In the genomic region with DNA sequence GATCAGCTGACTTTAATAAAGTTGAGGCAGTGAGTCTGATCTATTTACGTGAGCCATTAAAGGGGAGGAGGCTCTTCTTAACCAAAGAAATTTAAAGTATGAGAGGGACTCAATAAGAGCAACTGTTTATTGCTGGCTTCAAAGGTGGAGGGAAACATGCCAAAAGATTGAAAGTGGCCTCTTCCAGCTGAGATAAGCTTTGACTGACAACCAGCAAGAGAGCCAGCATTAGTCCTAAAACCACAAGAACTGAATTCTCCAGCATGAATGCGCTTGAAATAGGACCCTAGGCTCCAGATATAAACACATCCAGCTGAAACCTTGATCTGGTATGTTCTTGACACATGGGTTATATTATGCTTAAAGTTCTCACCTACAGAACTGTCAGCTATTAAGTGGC, we compare ENCODE assay signal across 16 cellular contexts.
DNase-seq lines count a peak whose midpoint lies in the region; ATAC-seq and TF ChIP-seq lines count a peak whose summit lies in the region.
"Had no signal": no experiment of that assay in that cellular context is flagged by ENCODE, and none has a peak within 500 bp of the region (broad histone marks: within the 10 kb centered on the region; RNA-seq: fewer than 3 reads in every experiment).

No MANE protein-coding gene starts in this region.

- no peak for TF ChIP-seq POLR2A in gastrocnemius medialis (IDR thresholded peaks at IDR 0.05)

- no peaks in the 10 kb centered on the region for H3K9me2 ChIP-seq in PC-3 (replicated peaks; ENCODE audit: low read length)

- no peak overlapping the region for H3K4me2 ChIP-seq in PC-3 (ENCODE audit: low read length)
- H3K4me2 ChIP-seq: GM23338 had no signal

- H3F3A ChIP-seq in PC-3 (ENCODE audit: low read length, unreplicated experiment): peaks cover 6% of the 10 kb centered on the region

- H2AFZ ChIP-seq in PC-3 (ENCODE audit: low read length): no peak overlapping the region
- H2AFZ ChIP-seq: GM23338 had no signal

- POLR2A ChIA-PET in PC-3 (lab: Charles Lee; ENCODE audit: unreplicated experiment): no interaction called here

- no peaks in the 10 kb centered on the region for H3K36me3 ChIP-seq in PC-3 (ENCODE audit: low read depth, low read length)
- H3K36me3 ChIP-seq in gastrocnemius medialis: no peaks in the 10 kb centered on the region
- H3K36me3 ChIP-seq: neutrophil, upper lobe of right lung had no signal

- H3K27me3 ChIP-seq in PC-3 (ENCODE audit: low read length) (no peaks in the 10 kb centered on the region), gastrocnemius medialis (no peaks in the 10 kb centered on the region)
- H3K27me3 ChIP-seq: neutrophil, upper lobe of right lung had no signal

- H3K9me3 ChIP-seq in PC-3 (ENCODE audit: low read length) (no peaks in the 10 kb centered on the region), gastrocnemius medialis (no peaks in the 10 kb centered on the region)
- H3K9me3 ChIP-seq: neutrophil, upper lobe of right lung had no signal

- no peak overlapping the region for H3K27ac ChIP-seq in PC-3 (ENCODE audit: low read length)
- H3K27ac ChIP-seq in coronary artery: no peak overlapping the region
- no peak overlapping the region for H3K27ac ChIP-seq in gastrocnemius medialis
- H3K27ac ChIP-seq: neutrophil, skin epidermis, upper lobe of right lung had no signal

- intact Hi-C loops in PC-3 (cut with micrococcal nuclease): loop anchor here (5.0 kb wide), 1 partner anchor 38 kb away; no protein-coding TSS in a partner anchor
- intact Hi-C loops in gastrocnemius medialis (cut with DNase I; ENCODE audit: low total_unique reads): no loop called here

- ATAC-seq in PC-3 (no peak), HG02678 (IDR thresholded peaks at IDR 0.05; ENCODE audit: unreplicated experiment) (no peak), gastrocnemius medialis (no peak)
- ATAC-seq: activated CD8-positive, alpha-beta T cell treated with anti-CD3 and anti-CD28 coated beads, Interleukin-2, amount 10 ng/mL, durations not matched to agents 7 days and 5 days; GM23338; stimulated activated naive B cell treated with anti-CD40 and anti-IgM and Interleukin-4, amounts not matched to agents 10 μg/mL and 1 μg/mL and 100 μg/mL, for 72 hours; upper lobe of right lung had no signal

- no TSS peak for BruUV-seq in PC-3 (replicated peaks; lab: Mats Ljungman, UMichigan)

- H3K4me3 ChIP-seq in PC-3 (ENCODE audit: low read length) (no peak overlapping the region), choroid plexus epithelial cell (ENCODE audit: low read depth, low read length) (no peak overlapping the region), coronary artery (no peak overlapping the region), gastrocnemius medialis (no peak overlapping the region)
- H3K4me3 ChIP-seq: GM23338, skin epidermis, upper lobe of right lung had no signal

- H4K20me1 ChIP-seq in PC-3 (ENCODE audit: low read length): no peaks in the 10 kb centered on the region

- in situ Hi-C loops in Caki2 (cut with HindIII; ENCODE audit: low pct_unique_long_range_greater_than_20kb, low sequenced_read_pairs) (no loop called here), gastrocnemius medialis (cut with MboI; ENCODE audit: low sequenced_read_pairs in 4 of 4) (no loop called here)

- DNase-seq in Caki2 (ENCODE audit: low read depth) (peak; percentile 3), PC-3 (peak; percentile 10), choroid plexus epithelial cell (ENCODE audit: low read depth) (peak; percentile 77), myocyte (ENCODE audit: low read depth) (peak; percentile 96), coronary artery (ENCODE audit: low spot score) (no peak), occipital lobe (lab: John Stamatoyannopoulos, UW) (no peak), gastrocnemius medialis (no peak)
- DNase-seq: activated CD8-positive, alpha-beta T cell treated with anti-CD3 and anti-CD28 coated beads, Interleukin-2, amount 10 ng/mL, durations not matched to agents 7 days and 5 days; anterior cingulate cortex; KBM-7; stimulated activated naive B cell treated with anti-CD40 and anti-IgM and Interleukin-4, amounts not matched to agents 10 μg/mL and 1 μg/mL and 100 μg/mL, for 72 hours; upper lobe of right lung had no signal

- CTCF ChIA-PET in PC-3 (lab: Charles Lee): no interaction called here

- no peak overlapping the region for H3K9ac ChIP-seq in PC-3 (ENCODE audit: low read length)

- peaks cover 51% of the 10 kb centered on the region for H3K4me1 ChIP-seq in PC-3 (ENCODE audit: insufficient read depth, low read length)
- H3K4me1 ChIP-seq in gastrocnemius medialis: no peaks in the 10 kb centered on the region
- H3K4me1 ChIP-seq: upper lobe of right lung had no signal

- no peaks in the 10 kb centered on the region for H3K79me2 ChIP-seq in PC-3 (ENCODE audit: low read length)

- no peak for TF ChIP-seq CTCF in PC-3 (conservative IDR thresholded peaks at IDR 0.05; ENCODE audit: low read depth, low read length)
- no peak for TF ChIP-seq CTCF in choroid plexus epithelial cell (conservative IDR thresholded peaks at IDR 0.05; ENCODE audit: low read depth, low read length)
- TF ChIP-seq CTCF in coronary artery (IDR thresholded peaks at IDR 0.05): no peak
- TF ChIP-seq CTCF in gastrocnemius medialis (IDR thresholded peaks at IDR 0.05 in 4 of 5, conservative IDR thresholded peaks at IDR 0.05 in 1 of 5): no peak

Comparison
In these comparisons a context has a peak if more than half of its experiments do, and no peak if none do; other contexts are left out.
1. DNase-seq: peak in Caki2 (single experiment), PC-3 (single experiment), choroid plexus epithelial cell (single experiment) and myocyte (single experiment); none in coronary artery (single experiment), occipital lobe (single experiment) and gastrocnemius medialis (0 of 2).